Comparison of ENCODE assay signal across 16 cellular contexts in genomic region chr5:59299006-59299405, GRCh38.
DNase-seq lines count a peak whose midpoint lies in the region; ATAC-seq and TF ChIP-seq lines count a peak whose summit lies in the region.
"Had no signal": no experiment of that assay in that cellular context is flagged by ENCODE, and none has a peak within 500 bp of the region (broad histone marks: within the 10 kb centered on the region; RNA-seq: fewer than 3 reads in every experiment).

No MANE protein-coding gene starts in this region.

- no peaks in the 10 kb centered on the region for H3K36me3 Mint-ChIP-seq in T-helper 2 cell treated with Interferon-gamma antibody and Interleukin-4, amounts not matched to agents 5 μg/mL and 100 μg/mL, for 36 hours (ENCODE audit: low read depth)

- H3K27ac Mint-ChIP-seq in T-helper 2 cell treated with Interferon-gamma antibody and Interleukin-4, amounts not matched to agents 5 μg/mL and 100 μg/mL, for 36 hours: no peak overlapping the region
- H3K27ac Mint-ChIP-seq: activated CD4-positive, alpha-beta T cell treated with anti-CD3 and anti-CD28 coated beads, Interleukin-2, amount 10 ng/mL, durations not matched to agents 7 days and 5 days had no signal

- H3K4me1 Mint-ChIP-seq in T-helper 2 cell treated with Interferon-gamma antibody and Interleukin-4, amounts not matched to agents 5 μg/mL and 100 μg/mL, for 36 hours (ENCODE audit: low read depth): peaks cover 9% of the 10 kb centered on the region

- POLR2A ChIA-PET in HEK293 (lab: Yijun Ruan, JAX): no interaction called here

- no peak overlapping the region for H3K4me3 ChIP-seq in HEK293 (ENCODE audit: low read depth, low read length)
- H3K4me3 ChIP-seq: PC-9 had no signal

- intact Hi-C loops in left cardiac atrium (cut with DNase I): no loop called here

- H3K4me3 Mint-ChIP-seq in T-helper 2 cell treated with Interferon-gamma antibody and Interleukin-4, amounts not matched to agents 5 μg/mL and 100 μg/mL, for 36 hours: no peak overlapping the region
- H3K4me3 Mint-ChIP-seq: activated CD4-positive, alpha-beta T cell treated with anti-CD3 and anti-CD28 coated beads, Interleukin-2, amount 10 ng/mL, durations not matched to agents 7 days and 5 days had no signal

- H3K27me3 Mint-ChIP-seq in T-helper 2 cell treated with Interferon-gamma antibody and Interleukin-4, amounts not matched to agents 5 μg/mL and 100 μg/mL, for 36 hours (ENCODE audit: low read depth): no peaks in the 10 kb centered on the region
- H3K27me3 Mint-ChIP-seq: activated CD4-positive, alpha-beta T cell treated with anti-CD3 and anti-CD28 coated beads, Interleukin-2, amount 10 ng/mL, durations not matched to agents 7 days and 5 days had no signal

- H3K4me1 ChIP-seq in HEK293 (ENCODE audit: control insufficient read depth, insufficient read depth, low read length): peaks cover 29% of the 10 kb centered on the region

- in situ Hi-C loops in SK-MEL-5 (cut with HindIII; ENCODE audit: low pct_unique_long_range_greater_than_20kb, low sequenced_read_pairs): no loop called here

- CTCF ChIA-PET in HEK293 (lab: Yijun Ruan, JAX): interaction anchor here (0.7 to 1.5 kb wide), 7 partner anchors 10 to 111 kb away, joined by 3 to 4 read pairs (median 3); no protein-coding TSS in a partner anchor

- no peak for TF ChIP-seq CTCF in HEK293 (tag by site-specific recombination; IDR thresholded peaks at IDR 0.05)

- H3K36me3 ChIP-seq in HEK293 (ENCODE audit: control insufficient read depth in 2 of 2, insufficient read depth in 1 of 2, low read length in 2 of 2): no peaks in the 10 kb centered on the region

- no peaks in the 10 kb centered on the region for H3K9me3 Mint-ChIP-seq in T-helper 2 cell treated with Interferon-gamma antibody and Interleukin-4, amounts not matched to agents 5 μg/mL and 100 μg/mL, for 36 hours

- no peaks in the 10 kb centered on the region for H3K9me3 ChIP-seq in HEK293 (ENCODE audit: control insufficient read depth, insufficient read depth, low read depth, low read length)

- ATAC-seq in left cardiac atrium: peak; percentile 27 to 51

- no peak overlapping the region for H3K27ac ChIP-seq in HEK293 (ENCODE audit: extremely low read depth, low read depth, low read length)
- H3K27ac ChIP-seq: PC-9 had no signal

- peak; percentile 74 for DNase-seq in SK-MEL-5 (ENCODE audit: low read depth, low spot score)
- DNase-seq in left cardiac atrium: no peak
- peak; percentile 90 for DNase-seq in pulmonary artery endothelial cell (ENCODE audit: low read depth, low spot score)
- no peak for DNase-seq in NCI-H1436 (lab: John Stamatoyannopoulos, UW)
- no peak for DNase-seq in T-helper 2 cell treated with Interferon-gamma antibody and Interleukin-4, amounts not matched to agents 5 μg/mL and 100 μg/mL, for 36 hours (ENCODE audit: low spot score)
- DNase-seq in LoVo (ENCODE audit: low spot score): no peak
- DNase-seq: activated CD4-positive, alpha-beta T cell treated with anti-CD3 and anti-CD28 coated beads, Interleukin-2, amount 10 ng/mL, durations not matched to agents 7 days and 5 days; activated gamma-delta T cell treated with Interleukin-2 at 50 U/mL for 16 hours; anterior cingulate cortex; midbrain; NCI-H2081 treated with DMSO at 0.1 percent for 48 hours; NCI-H524; PC-9; stimulated activated CD4-positive, alpha-beta T cell treated with anti-CD3 and anti-CD28 coated beads, Interleukin-4, amount 100 ng/mL, for 1 hour; substantia nigra had no signal

TF ChIP-seq in HEK293, 187 proteins besides CTCF, POLR2A, EP300 and RAD21:
- TF ChIP-seq ZNF600 (tag by site-specific recombination; IDR thresholded peaks at IDR 0.05) (0 out of 2 replicates have a peak, but pooled peaks have one; percentile 19), ZNF10 (tag by site-specific recombination; IDR thresholded peaks at IDR 0.05) (0 out of 2 replicates have a peak, but pooled peaks have one; percentile 31), OSR2 (tag by site-specific recombination; IDR thresholded peaks at IDR 0.05) (peak; percentile 77), EGR2 (tag by site-specific recombination; IDR thresholded peaks at IDR 0.05; ENCODE audit: low read depth) (no peak)

Comparison
In these comparisons a context has a peak if more than half of its experiments do, and no peak if none do; other contexts are left out.
1. DNase-seq: peak in SK-MEL-5 (single experiment) and pulmonary artery endothelial cell (single experiment); none in left cardiac atrium (single experiment), NCI-H1436 (single experiment), T-helper 2 cell treated with Interferon-gamma antibody and Interleukin-4, amounts not matched to agents 5 μg/mL and 100 μg/mL, for 36 hours (single experiment) and LoVo (single experiment).